In genomic region chr5:66629446-66629845, GRCh38 we compare ENCODE assay signal across 29 cellular contexts.
"Had no signal": no experiment of that assay in that cellular context is flagged by ENCODE, and none has a peak within 500 bp of the region (broad histone marks: within the 10 kb centered on the region; RNA-seq: fewer than 3 reads in every experiment).

No MANE protein-coding gene starts in this region.

- DNase-seq: activated CD4-positive, alpha-beta T cell treated with anti-CD3 and anti-CD28 coated beads for 1 hour; activated CD4-positive, alpha-beta T cell treated with anti-CD3 and anti-CD28 coated beads for 4 hours; activated CD4-positive, alpha-beta T cell treated with anti-CD3 and anti-CD28 coated beads, Interleukin-2, amount 50 U/mL, for 1 hour; activated CD4-positive, alpha-beta T cell treated with anti-CD3 and anti-CD28 coated beads, Interleukin-2, amount 50 U/mL, for 48 hours; activated CD8-positive, alpha-beta memory T cell treated with anti-CD3 and anti-CD28 coated beads for 24 hours; activated CD8-positive, alpha-beta T cell treated with anti-CD3 and anti-CD28 coated beads for 36 hours; activated effector memory CD4-positive, alpha-beta T cell treated with anti-CD3 and anti-CD28 coated beads, Interleukin-2, amount 50 U/mL, for 16 hours; activated naive CD4-positive, alpha-beta T cell treated with anti-CD3 and anti-CD28 coated beads for 36 hours; activated naive CD8-positive, alpha-beta T cell treated with anti-CD3 and anti-CD28 coated beads for 36 hours; activated naive CD8-positive, alpha-beta T cell treated with anti-CD3 and anti-CD28 coated beads, Interleukin-2, amount 50 U/mL, for 24 hours; activated T-cell treated with anti-CD3 and anti-CD28 coated beads, Interleukin-2, amount 50 U/mL, for 48 hours; amniotic stem cell; body of pancreas; caudate nucleus; cortex of kidney; dermis blood vessel endothelial cell; effector CD8-positive, alpha-beta T cell; esophagus squamous epithelium; foreskin melanocyte; heart right ventricle; T-helper 2 cell had no signal

- H3K4me1 ChIP-seq: body of pancreas, esophagus squamous epithelium, gastroesophageal sphincter had no signal

- ATAC-seq: activated CD8-positive, alpha-beta T cell treated with anti-CD3 and anti-CD28 coated beads for 36 hours; activated naive CD8-positive, alpha-beta T cell treated with anti-CD3 and anti-CD28 coated beads, Interleukin-2, amount 50 U/mL, for 24 hours; body of pancreas; gastroesophageal sphincter; heart right ventricle; WTC11 had no signal

- H3K9me3 ChIP-seq: body of pancreas, esophagus squamous epithelium, gastroesophageal sphincter, heart right ventricle had no signal

- H3K27ac ChIP-seq: body of pancreas, epithelial cell of prostate, esophagus squamous epithelium, gastroesophageal sphincter, VCaP had no signal

- H3K4me3 ChIP-seq: body of pancreas, esophagus squamous epithelium, gastroesophageal sphincter, heart right ventricle had no signal

- H3K36me3 ChIP-seq: esophagus squamous epithelium, gastroesophageal sphincter, heart right ventricle had no signal

- H3K27me3 ChIP-seq: body of pancreas, esophagus squamous epithelium, heart right ventricle had no signal

- FAIRE-seq: colon, endometrium, endothelial cell of umbilical vein, TTC549 had no signal
